9 cellular contexts compared by ENCODE assay signal in genomic region chr12:107027304-107028053, GRCh38. TPM values are rescaled to one million over a fixed set of nuclear protein-coding genes. Genes with fewer than 3 reads are reported as not detected.
DNase-seq lines count a peak whose midpoint lies in the region; ATAC-seq, FAIRE-seq and TF ChIP-seq lines count a peak whose summit lies in the region.
"Had no signal": no experiment of that assay in that cellular context is flagged by ENCODE, and none has a peak within 500 bp of the region (broad histone marks: within the 10 kb centered on the region; RNA-seq: fewer than 3 reads in every experiment).

No MANE protein-coding gene starts in this region.

- H3K79me2 ChIP-seq in HepG2 (ENCODE audit: insufficient read depth, low read length) (peaks cover 7% of the 10 kb centered on the region), OCI-LY7 (ENCODE audit: insufficient read depth, low read depth, low read length) (no peaks in the 10 kb centered on the region)

- TF ChIP-seq EP300 in HepG2 (IDR thresholded peaks at IDR 0.05; ENCODE audit: low read depth in 2 of 2, low read length in 2 of 2) = peak in 1 of 2 experiments; percentile 35; a peak in 1 of 4 replicates
- TF ChIP-seq EP300 in HepG2 (CRISPR knock-in tag; IDR thresholded peaks at IDR 0.05; ENCODE audit: borderline replicate concordance) = no peak

- H3K4me2 ChIP-seq in HepG2 (ENCODE audit: low read depth, low read length) = no peak overlapping the region
- H3K4me2 ChIP-seq in OCI-LY7 (ENCODE audit: low read length) = no peak overlapping the region

- TF ChIP-seq POLR2A in HepG2 (IDR thresholded peaks at IDR 0.05; ENCODE audit: insufficient read depth in 1 of 2, low read depth in 2 of 2, low read length in 2 of 2) = no peak

- H3K27me3 Mint-ChIP-seq in CD14-positive monocyte (ENCODE audit: low read depth in 3 of 3) = no peaks in the 10 kb centered on the region

- no peak overlapping the region for H3K9ac ChIP-seq in HepG2 (ENCODE audit: insufficient read depth, low read depth, low read length)

- no peak for TF ChIP-seq RAD21 in HepG2 (CRISPR knock-in tag; IDR thresholded peaks at IDR 0.05)

- no peaks in the 10 kb centered on the region for H3K9me3 ChIP-seq in HepG2 (ENCODE audit: low read length)
- no peaks in the 10 kb centered on the region for H3K9me3 ChIP-seq in thoracic aorta
- H3K9me3 ChIP-seq in OCI-LY7 (ENCODE audit: low read length) = no peaks in the 10 kb centered on the region

- intact Hi-C loops in HepG2 (cut with micrococcal nuclease; ENCODE audit: unreplicated experiment) = no loop called here
- intact Hi-C loops in OCI-LY7 (cut with micrococcal nuclease; ENCODE audit: unreplicated experiment) = no loop called here
- intact Hi-C loops in CD14-positive monocyte (cut with micrococcal nuclease) = no loop called here

- TF ChIP-seq CTCF in HepG2 (CRISPR knock-in tag; IDR thresholded peaks at IDR 0.05) = no peak
- no peak for TF ChIP-seq CTCF in thoracic aorta (IDR thresholded peaks at IDR 0.05)
- no peak for TF ChIP-seq CTCF in OCI-LY7 (conservative IDR thresholded peaks at IDR 0.05; ENCODE audit: low read length)
- TF ChIP-seq CTCF in CD14-positive monocyte (IDR thresholded peaks at IDR 0.05) = no peak

- H2AFZ ChIP-seq in HepG2 (ENCODE audit: low read length) (no peak overlapping the region), OCI-LY7 (ENCODE audit: low read length) (no peak overlapping the region)

- peak; percentile 90 for DNase-seq in GM04503 (ENCODE audit: low read depth)
- DNase-seq in NCI-H460 (ENCODE audit: extremely low read depth, low read depth) = peak; percentile 82
- peak; percentile 86 to 91 for DNase-seq in cerebellar nuclear complex (lab: John Stamatoyannopoulos, UW)
- peak; percentile 66 for DNase-seq in HepG2 (ENCODE audit: low spot score)
- DNase-seq in thoracic aorta (ENCODE audit: low spot score) = no peak
- no peak for DNase-seq in OCI-LY7 (ENCODE audit: low spot score)
- no peak for DNase-seq in CD14-positive monocyte (ENCODE audit: low spot score)

- WGBS in HepG2 (ENCODE audit: low lambda C conversion rate) = 63% methylated on average over 3 of the region's 3 CpGs

- H3K9me3 Mint-ChIP-seq in CD14-positive monocyte = no peaks in the 10 kb centered on the region

- peaks cover 22% of the 10 kb centered on the region for H3K4me1 ChIP-seq in HepG2 (ENCODE audit: insufficient read depth, low read length)
- peaks cover 24 to 54% of the 10 kb centered on the region in 2 donors for H3K4me1 ChIP-seq in thoracic aorta (ENCODE audit: control insufficient read depth in 1 of 2, low read depth in 2 of 2)
- no peaks in the 10 kb centered on the region for H3K4me1 ChIP-seq in OCI-LY7 (ENCODE audit: insufficient read depth, low read length, poor library complexity, severe bottlenecking)

- no peak overlapping the region for H3K27ac Mint-ChIP-seq in CD14-positive monocyte

- in situ Hi-C loops in HepG2 (cut with HindIII; ENCODE audit: extremely low pct_ligation_motif_present, low pct_unique_long_range_greater_than_20kb) = no loop called here

- H3K27ac ChIP-seq in HepG2 (ENCODE audit: extremely low read length, insufficient read depth, low read length) (peak overlapping the region; percentile 42), thoracic aorta (peak overlapping the region; percentile 62 to 77), OCI-LY7 (ENCODE audit: low read depth, low read length, poor library complexity, severe bottlenecking) (no peak overlapping the region)

- no TSS peak for BruUV-seq in HepG2 (replicated peaks; lab: Mats Ljungman, UMichigan)
- BruUV-seq in OCI-LY7 (replicated peaks; lab: Mats Ljungman, UMichigan) = no TSS peak

- H4K20me1 ChIP-seq in HepG2 (ENCODE audit: insufficient read depth, low read length) = no peaks in the 10 kb centered on the region
- H4K20me1 ChIP-seq in OCI-LY7 (ENCODE audit: insufficient read depth, low read length) = no peaks in the 10 kb centered on the region

- H3K36me3 Mint-ChIP-seq in CD14-positive monocyte = no peaks in the 10 kb centered on the region

- ATAC-seq in HepG2 (peak; percentile 67), thoracic aorta (ENCODE audit: insufficient number of reproducible peaks, low FRiP score, low read depth) (peak; percentile 97), GM19463 (IDR thresholded peaks at IDR 0.05; ENCODE audit: unreplicated experiment) (no peak)

- POLR2A ChIA-PET in HepG2 (lab: Yijun Ruan, JAX) = no interaction called here
- POLR2A ChIA-PET in OCI-LY7 (lab: Charles Lee) = no interaction called here

- no peak overlapping the region for H3K4me3 Mint-ChIP-seq in CD14-positive monocyte

- H3K27me3 ChIP-seq in HepG2 (ENCODE audit: control insufficient read depth in 1 of 2, insufficient read depth in 2 of 2, low read length in 2 of 2) (no peaks in the 10 kb centered on the region), thoracic aorta (replicated peaks; ENCODE audit: insufficient read depth) (no peaks in the 10 kb centered on the region)

- H3K4me3 ChIP-seq in HepG2 (replicated peaks in 1 of 3; ENCODE audit: insufficient read depth in 1 of 3, low read depth in 2 of 3, low read length in 3 of 3) = no peak overlapping the region
- H3K4me3 ChIP-seq in thoracic aorta = peak overlapping the region; percentile 43
- no peak overlapping the region for H3K4me3 ChIP-seq in OCI-LY7 (ENCODE audit: low read depth, low read length, poor library complexity, severe bottlenecking)

- no peak for FAIRE-seq in HepG2 (lab: Jason Lieb, UNC)
- FAIRE-seq: TTC549 had no signal

- no peaks in the 10 kb centered on the region for H3K36me3 ChIP-seq in HepG2 (replicated peaks in 1 of 2; ENCODE audit: control insufficient read depth in 1 of 2, insufficient read depth in 2 of 2, low read length in 2 of 2)
- no peaks in the 10 kb centered on the region for H3K36me3 ChIP-seq in thoracic aorta
- no peaks in the 10 kb centered on the region for H3K36me3 ChIP-seq in OCI-LY7 (ENCODE audit: insufficient read depth, low read length)

- no peaks in the 10 kb centered on the region for H3K9me2 ChIP-seq in OCI-LY7 (ENCODE audit: insufficient read depth, low read length)

- H3K4me1 Mint-ChIP-seq in CD14-positive monocyte = no peaks in the 10 kb centered on the region

- CTCF ChIA-PET in HepG2 (lab: Yijun Ruan, JAX; ENCODE audit: low intra/inter-chr PET ratio, low total read pairs) (no interaction called here), OCI-LY7 (lab: Charles Lee; ENCODE audit: unreplicated experiment) (no interaction called here)

TF ChIP-seq in HepG2, 621 proteins besides CTCF, POLR2A, EP300 and RAD21 (continues in another document):
- TF ChIP-seq ZBED4 (CRISPR knock-in tag; IDR thresholded peaks at IDR 0.05; ENCODE audit: borderline replicate concordance) = no peak

RNA-seq across cellular contexts. Expression of gene MTERF2, which starts 40.5 kb away (rescaled TPM):
- total RNA-seq in NCI-H460 (2014; rRNA removed; shearing (Covaris generic)) = 16.3 and 16.8 TPM in 2 replicates
- 36.4 and 37.6 TPM in 2 replicates for polyA plus RNA-seq in NCI-H460 (2014; cell fraction: nucleus; rRNA removed)
- 11.6 and 13.6 TPM in 2 replicates for total RNA-seq in HepG2 (2016; rRNA removed; fragmentation: Illumina TruSeq; extraction: Trizol)
- 3.6 and 3.8 TPM in 2 replicates for total RNA-seq in HepG2 (2016; cell fraction: cytosol; rRNA removed; fragmentation: Illumina TruSeq; extraction: Trizol; ENCODE audit: low read depth)
- total RNA-seq in HepG2 (2016; cell fraction: insoluble cytoplasmic fraction; rRNA removed; fragmentation: Illumina TruSeq; extraction: Trizol) = 14.0 and 14.6 TPM in 2 replicates
- total RNA-seq in HepG2 (2016; cell fraction: membrane; rRNA removed; fragmentation: Illumina TruSeq; extraction: Trizol) = 7.1 and 8.0 TPM in 2 replicates
- 13.6 and 17.6 TPM in 2 replicates for total RNA-seq in HepG2 (2016; cell fraction: nucleus; rRNA removed; fragmentation: Illumina TruSeq; extraction: Trizol)
- 8.0 and 9.9 TPM in 2 replicates for polyA plus RNA-seq in HepG2 (2011; rRNA removed)
- polyA plus RNA-seq in HepG2 (2011; cell fraction: cytosol; rRNA removed) = 2.4 and 3.5 TPM in 2 replicates
- 16.4 and 28.8 TPM in 2 replicates for polyA plus RNA-seq in HepG2 (2011; cell fraction: nucleus; rRNA removed)
- 11.8 and 14.4 TPM in 2 replicates for polyA plus RNA-seq in HepG2 (2012)
- 3.5 and 4.3 TPM in 2 replicates for polyA plus RNA-seq in HepG2 (2016; cell fraction: cytosol; fragmentation: Illumina TruSeq; extraction: Trizol; ENCODE audit: low read depth)
- polyA plus RNA-seq in HepG2 (2016; cell fraction: insoluble cytoplasmic fraction; fragmentation: Illumina TruSeq; extraction: Trizol; ENCODE audit: low read depth) = 16.5 and 20.1 TPM in 2 replicates
- 5.3 and 7.0 TPM in 2 replicates for polyA plus RNA-seq in HepG2 (2016; cell fraction: membrane; fragmentation: Illumina TruSeq; extraction: Trizol; ENCODE audit: low read depth)
- 25.1 and 29.0 TPM in 2 replicates for polyA plus RNA-seq in HepG2 (2016; cell fraction: nucleus; fragmentation: Illumina TruSeq; extraction: Trizol; ENCODE audit: insufficient read depth, low read depth)
- polyA minus RNA-seq in HepG2 (2011; rRNA and poly(A)+ RNA removed; ENCODE audit: low replicate concordance) = 3.7 and 4.5 TPM in 2 replicates
- polyA minus RNA-seq in HepG2 (2011; cell fraction: cytosol; rRNA and poly(A)+ RNA removed) = 2.7 and 3.5 TPM in 2 replicates
- polyA minus RNA-seq in HepG2 (2011; cell fraction: nucleus; rRNA and poly(A)+ RNA removed) = 9.5 and 14.3 TPM in 2 replicates
- total RNA-seq in thoracic aorta = 10 to 100 TPM in 1 of 2 donors, 1 to 10 TPM in 1; 5.8 to 11.1 TPM
- 8.8 and 14.8 TPM in 2 replicates for total RNA-seq in OCI-LY7 (2014; rRNA removed; shearing (Covaris generic))
- total RNA-seq in OCI-LY7 (2022) = 10.4 and 11.2 TPM in 2 replicates
- under 1 TPM; 0.54 to 0.73 TPM for polyA plus RNA-seq in CD14-positive monocyte

Comparison
In these comparisons a context has a peak if more than half of its experiments do, and no peak if none do; other contexts are left out.
1. DNase-seq: peak in GM04503 (single experiment), NCI-H460 (single experiment), cerebellar nuclear complex (2 of 2) and HepG2 (single experiment); none in thoracic aorta (single experiment), OCI-LY7 (single experiment) and CD14-positive monocyte (single experiment).